ENCODE assay signal across 2 cellular contexts in genomic region chrX:39309018-39309620, GRCh38.
TF ChIP-seq lines count a peak whose summit lies in the region.

No MANE protein-coding gene starts in this region.

TF ChIP-seq in SK-N-SH, 30 proteins besides CTCF, POLR2A, EP300 and RAD21 (continued from another document):
- TF ChIP-seq IRF3 (IDR thresholded peaks at IDR 0.05; ENCODE audit: low read depth, low read length) (no peak), ZBTB33 (IDR thresholded peaks at IDR 0.05; ENCODE audit: borderline replicate concordance, low read depth) (no peak), FOSL2 (IDR thresholded peaks at IDR 0.05; ENCODE audit: borderline replicate concordance, low read depth) (no peak), NRF1 (IDR thresholded peaks at IDR 0.05; ENCODE audit: low read depth, low read length) (no peak), MEF2A (IDR thresholded peaks at IDR 0.05; ENCODE audit: borderline replicate concordance, low read depth) (no peak), YY1 (IDR thresholded peaks at IDR 0.05; ENCODE audit: low read depth) (no peak)
TF ChIP-seq in SK-N-SH: peak in this region for 0.

TF ChIP-seq in SK-N-SH treated with all-trans-retinoic acid at 6 μM for 48 hours, 23 proteins besides CTCF, POLR2A, EP300 and RAD21 (continued from another document):
- TF ChIP-seq, protein P1, sequence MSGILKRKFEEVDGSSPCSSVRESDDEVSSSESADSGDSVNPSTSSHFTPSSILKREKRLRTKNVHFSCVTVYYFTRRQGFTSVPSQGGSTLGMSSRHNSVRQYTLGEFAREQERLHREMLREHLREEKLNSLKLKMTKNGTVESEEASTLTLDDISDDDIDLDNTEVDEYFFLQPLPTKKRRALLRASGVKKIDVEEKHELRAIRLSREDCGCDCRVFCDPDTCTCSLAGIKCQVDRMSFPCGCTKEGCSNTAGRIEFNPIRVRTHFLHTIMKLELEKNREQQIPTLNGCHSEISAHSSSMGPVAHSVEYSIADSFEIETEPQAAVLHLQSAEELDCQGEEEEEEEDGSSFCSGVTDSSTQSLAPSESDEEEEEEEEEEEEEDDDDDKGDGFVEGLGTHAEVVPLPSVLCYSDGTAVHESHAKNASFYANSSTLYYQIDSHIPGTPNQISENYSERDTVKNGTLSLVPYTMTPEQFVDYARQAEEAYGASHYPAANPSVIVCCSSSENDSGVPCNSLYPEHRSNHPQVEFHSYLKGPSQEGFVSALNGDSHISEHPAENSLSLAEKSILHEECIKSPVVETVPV (CRISPR knock-in tag; IDR thresholded peaks at IDR 0.05) = no peak
- TF ChIP-seq ZNF565 (CRISPR knock-in tag; conservative IDR thresholded peaks at IDR 0.05; ENCODE audit: low read depth) (no peak), GLIS3 (CRISPR knock-in tag; IDR thresholded peaks at IDR 0.05) (no peak), ISL1 (CRISPR knock-in tag; IDR thresholded peaks at IDR 0.05) (no peak), ZFP3 (CRISPR knock-in tag; IDR thresholded peaks at IDR 0.05) (no peak), SNAI2 (CRISPR knock-in tag; IDR thresholded peaks at IDR 0.05) (no peak), TOX (CRISPR knock-in tag; IDR thresholded peaks at IDR 0.05; ENCODE audit: borderline replicate concordance) (no peak)
- TF ChIP-seq, protein P2, sequence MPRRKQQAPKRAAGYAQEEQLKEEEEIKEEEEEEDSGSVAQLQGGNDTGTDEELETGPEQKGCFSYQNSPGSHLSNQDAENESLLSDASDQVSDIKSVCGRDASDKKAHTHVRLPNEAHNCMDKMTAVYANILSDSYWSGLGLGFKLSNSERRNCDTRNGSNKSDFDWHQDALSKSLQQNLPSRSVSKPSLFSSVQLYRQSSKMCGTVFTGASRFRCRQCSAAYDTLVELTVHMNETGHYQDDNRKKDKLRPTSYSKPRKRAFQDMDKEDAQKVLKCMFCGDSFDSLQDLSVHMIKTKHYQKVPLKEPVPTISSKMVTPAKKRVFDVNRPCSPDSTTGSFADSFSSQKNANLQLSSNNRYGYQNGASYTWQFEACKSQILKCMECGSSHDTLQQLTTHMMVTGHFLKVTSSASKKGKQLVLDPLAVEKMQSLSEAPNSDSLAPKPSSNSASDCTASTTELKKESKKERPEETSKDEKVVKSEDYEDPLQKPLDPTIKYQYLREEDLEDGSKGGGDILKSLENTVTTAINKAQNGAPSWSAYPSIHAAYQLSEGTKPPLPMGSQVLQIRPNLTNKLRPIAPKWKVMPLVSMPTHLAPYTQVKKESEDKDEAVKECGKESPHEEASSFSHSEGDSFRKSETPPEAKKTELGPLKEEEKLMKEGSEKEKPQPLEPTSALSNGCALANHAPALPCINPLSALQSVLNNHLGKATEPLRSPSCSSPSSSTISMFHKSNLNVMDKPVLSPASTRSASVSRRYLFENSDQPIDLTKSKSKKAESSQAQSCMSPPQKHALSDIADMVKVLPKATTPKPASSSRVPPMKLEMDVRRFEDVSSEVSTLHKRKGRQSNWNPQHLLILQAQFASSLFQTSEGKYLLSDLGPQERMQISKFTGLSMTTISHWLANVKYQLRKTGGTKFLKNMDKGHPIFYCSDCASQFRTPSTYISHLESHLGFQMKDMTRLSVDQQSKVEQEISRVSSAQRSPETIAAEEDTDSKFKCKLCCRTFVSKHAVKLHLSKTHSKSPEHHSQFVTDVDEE (CRISPR knock-in tag; IDR thresholded peaks at IDR 0.05) = no peak
